In genomic region chr11:43547900-43548381, GRCh38 we compare ENCODE assay signal across 1 cellular context.
TF ChIP-seq lines count a peak whose summit lies in the region.

No MANE protein-coding gene starts in this region.

TF ChIP-seq in HEK293, 187 proteins besides CTCF, POLR2A, EP300 and RAD21 (continued from another document):
- TF ChIP-seq ZBTB10 (tag by site-specific recombination; IDR thresholded peaks at IDR 0.05) (no peak), KLF16 (tag by site-specific recombination; IDR thresholded peaks at IDR 0.05) (no peak), BCL11A (tag by site-specific recombination; IDR thresholded peaks at IDR 0.05; ENCODE audit: low read depth) (no peak), SCRT1 (tag by site-specific recombination; IDR thresholded peaks at IDR 0.05; ENCODE audit: borderline replicate concordance) (no peak), ZFHX2 (tag by site-specific recombination; conservative IDR thresholded peaks at IDR 0.05) (peak; percentile 79)
- TF ChIP-seq, protein P1, sequence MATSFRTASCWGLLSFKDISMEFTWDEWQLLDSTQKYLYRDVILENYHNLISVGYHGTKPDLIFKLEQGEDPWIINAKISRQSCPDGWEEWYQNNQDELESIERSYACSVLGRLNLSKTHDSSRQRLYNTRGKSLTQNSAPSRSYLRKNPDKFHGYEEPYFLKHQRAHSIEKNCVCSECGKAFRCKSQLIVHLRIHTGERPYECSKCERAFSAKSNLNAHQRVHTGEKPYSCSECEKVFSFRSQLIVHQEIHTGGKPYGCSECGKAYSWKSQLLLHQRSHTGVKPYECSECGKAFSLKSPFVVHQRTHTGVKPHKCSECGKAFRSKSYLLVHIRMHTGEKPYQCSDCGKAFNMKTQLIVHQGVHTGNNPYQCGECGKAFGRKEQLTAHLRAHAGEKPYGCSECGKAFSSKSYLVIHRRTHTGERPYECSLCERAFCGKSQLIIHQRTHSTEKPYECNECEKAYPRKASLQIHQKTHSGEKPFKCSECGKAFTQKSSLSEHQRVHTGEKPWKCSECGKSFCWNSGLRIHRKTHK (tag by site-specific recombination; IDR thresholded peaks at IDR 0.05) = no peak
